14 cellular contexts compared by ENCODE assay signal in genomic region chr6:98514073-98514720, GRCh38.
A peak's percentile ranks its signal among the peaks of the same experiment; 100 is the strongest.
DNase-seq lines count a peak whose midpoint lies in the region; ATAC-seq and TF ChIP-seq lines count a peak whose summit lies in the region.
"Had no signal": no experiment of that assay in that cellular context is flagged by ENCODE, and none has a peak within 500 bp of the region (broad histone marks: within the 10 kb centered on the region; RNA-seq: fewer than 3 reads in every experiment).

No MANE protein-coding gene starts in this region.

- POLR2A ChIA-PET in activated CD8-positive, alpha-beta T cell treated with anti-CD3 and anti-CD28 coated beads, Interleukin-2, amount 10 ng/mL, durations not matched to agents 7 days and 5 days (lab: Charles Lee), result no interaction called here

- no peak overlapping the region for H3K4me3 Mint-ChIP-seq in Calu3 (ENCODE audit: low read depth, unreplicated experiment)
- no peak overlapping the region for H3K4me3 Mint-ChIP-seq in activated CD8-positive, alpha-beta T cell treated with anti-CD3 and anti-CD28 coated beads, Interleukin-2, amount 10 ng/mL, durations not matched to agents 7 days and 5 days
- H3K4me3 Mint-ChIP-seq: activated CD4-positive, alpha-beta memory T cell treated with anti-CD3 and anti-CD28 coated beads, Interleukin-2, amount 10 ng/mL, durations not matched to agents 7 days and 5 days had no signal

- no TSS peak for BruUV-seq in Calu3 (replicated peaks; lab: Mats Ljungman, UMichigan)

- intact Hi-C loops in Calu3 (cut with micrococcal nuclease; ENCODE audit: unreplicated experiment), result loop anchor here (10.0 kb wide), 1 partner anchor 459 kb away; no protein-coding TSS in a partner anchor

- no peak overlapping the region for H3K27ac Mint-ChIP-seq in Calu3 (ENCODE audit: unreplicated experiment)
- no peak overlapping the region for H3K27ac Mint-ChIP-seq in activated CD8-positive, alpha-beta T cell treated with anti-CD3 and anti-CD28 coated beads, Interleukin-2, amount 10 ng/mL, durations not matched to agents 7 days and 5 days
- H3K27ac Mint-ChIP-seq: activated CD4-positive, alpha-beta memory T cell treated with anti-CD3 and anti-CD28 coated beads, Interleukin-2, amount 10 ng/mL, durations not matched to agents 7 days and 5 days had no signal

- no peaks in the 10 kb centered on the region for H3K4me1 Mint-ChIP-seq in Calu3 (ENCODE audit: low read depth, unreplicated experiment)
- H3K4me1 Mint-ChIP-seq in activated CD8-positive, alpha-beta T cell treated with anti-CD3 and anti-CD28 coated beads, Interleukin-2, amount 10 ng/mL, durations not matched to agents 7 days and 5 days (ENCODE audit: low read depth), result no peaks in the 10 kb centered on the region
- H3K4me1 Mint-ChIP-seq: activated CD4-positive, alpha-beta memory T cell treated with anti-CD3 and anti-CD28 coated beads, Interleukin-2, amount 10 ng/mL, durations not matched to agents 7 days and 5 days had no signal

- H3K36me3 Mint-ChIP-seq in Calu3 (ENCODE audit: insufficient read depth, unreplicated experiment), result no peaks in the 10 kb centered on the region
- no peaks in the 10 kb centered on the region for H3K36me3 Mint-ChIP-seq in activated CD8-positive, alpha-beta T cell treated with anti-CD3 and anti-CD28 coated beads, Interleukin-2, amount 10 ng/mL, durations not matched to agents 7 days and 5 days (ENCODE audit: low read depth)

- DNase-seq in NCI-H69 (lab: John Stamatoyannopoulos, UW) (peak; percentile 14), Calu3 (no peak), T1000 (lab: John Stamatoyannopoulos, UW) (no peak)
- no peak for DNase-seq in activated CD8-positive, alpha-beta T cell treated with anti-CD3 and anti-CD28 coated beads, Interleukin-2, amount 10 ng/mL, durations not matched to agents 7 days and 5 days
- DNase-seq: activated CD4-positive, alpha-beta memory T cell treated with anti-CD3 and anti-CD28 coated beads, Interleukin-2, amount 10 ng/mL, durations not matched to agents 7 days and 5 days; dermis blood vessel endothelial cell; left ventricle myocardium inferior; NCI-H1048; SHP77; thyroid gland had no signal

- ATAC-seq in GM18520 (IDR thresholded peaks at IDR 0.05; ENCODE audit: unreplicated experiment) (peak; percentile 57), HG02798 (IDR thresholded peaks at IDR 0.05; ENCODE audit: poor library complexity, unreplicated experiment) (peak; percentile 43), HG03039 (IDR thresholded peaks at IDR 0.05; ENCODE audit: unreplicated experiment) (no peak)
- no peak for ATAC-seq in activated CD8-positive, alpha-beta T cell treated with anti-CD3 and anti-CD28 coated beads, Interleukin-2, amount 10 ng/mL, durations not matched to agents 7 days and 5 days

- CTCF ChIA-PET in Calu3 (lab: Charles Lee), result no interaction called here
- CTCF ChIA-PET in activated CD8-positive, alpha-beta T cell treated with anti-CD3 and anti-CD28 coated beads, Interleukin-2, amount 10 ng/mL, durations not matched to agents 7 days and 5 days (lab: Charles Lee), result no interaction called here

- H3K27me3 Mint-ChIP-seq in Calu3 (ENCODE audit: unreplicated experiment), result peaks cover 13% of the 10 kb centered on the region
- H3K27me3 Mint-ChIP-seq in activated CD8-positive, alpha-beta T cell treated with anti-CD3 and anti-CD28 coated beads, Interleukin-2, amount 10 ng/mL, durations not matched to agents 7 days and 5 days (ENCODE audit: low read depth), result no peaks in the 10 kb centered on the region
- H3K27me3 Mint-ChIP-seq: activated CD4-positive, alpha-beta memory T cell treated with anti-CD3 and anti-CD28 coated beads, Interleukin-2, amount 10 ng/mL, durations not matched to agents 7 days and 5 days had no signal

- no peaks in the 10 kb centered on the region for H3K9me3 Mint-ChIP-seq in Calu3 (ENCODE audit: low read depth, unreplicated experiment)
- H3K9me3 Mint-ChIP-seq in activated CD8-positive, alpha-beta T cell treated with anti-CD3 and anti-CD28 coated beads, Interleukin-2, amount 10 ng/mL, durations not matched to agents 7 days and 5 days (ENCODE audit: insufficient read depth), result no peaks in the 10 kb centered on the region
- H3K9me3 Mint-ChIP-seq: activated CD4-positive, alpha-beta memory T cell treated with anti-CD3 and anti-CD28 coated beads, Interleukin-2, amount 10 ng/mL, durations not matched to agents 7 days and 5 days had no signal

- TF ChIP-seq CTCF in 22Rv1 (IDR thresholded peaks at IDR 0.05) (0 out of 2 replicates have a peak, but pooled peaks have one; percentile 11), Calu3 (IDR thresholded peaks at IDR 0.05; ENCODE audit: unreplicated experiment) (no peak)

- no peak overlapping the region for H3K27ac ChIP-seq in 22Rv1
- H3K27ac ChIP-seq: left ventricle myocardium inferior, thyroid gland had no signal

Comparison
In these comparisons a context has a peak if more than half of its experiments do, and no peak if none do; other contexts are left out.
1. ATAC-seq: peak in GM18520 (single experiment) and HG02798 (single experiment); none in activated CD8-positive, alpha-beta T cell treated with anti-CD3 and anti-CD28 coated beads, Interleukin-2, amount 10 ng/mL, durations not matched to agents 7 days and 5 days (single experiment) and HG03039 (single experiment).